Comparison of ENCODE assay signal across 8 cellular contexts in the genomic region with DNA sequence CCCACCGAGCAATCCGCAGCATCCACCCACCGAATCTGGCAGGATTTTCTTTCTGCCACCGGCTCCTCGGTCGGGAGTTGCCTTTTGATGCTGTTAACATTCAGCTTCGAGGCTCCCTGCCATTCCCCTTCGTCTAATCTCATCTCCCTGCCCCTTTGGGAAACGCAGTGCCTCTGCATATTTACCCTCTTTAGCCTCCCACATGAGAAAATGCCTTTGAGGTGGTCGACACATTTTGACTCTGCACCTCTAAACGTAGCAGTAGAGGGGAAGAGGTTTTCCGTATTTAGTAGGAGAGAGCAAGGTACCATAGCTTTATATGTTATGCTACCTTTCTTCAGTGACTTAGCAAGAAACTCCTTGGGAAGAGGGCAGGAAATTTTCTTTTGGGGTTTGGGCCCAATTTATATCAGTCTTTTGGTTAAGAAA. TPM values are rescaled to one million over a fixed set of nuclear protein-coding genes. Genes with fewer than 3 reads are reported as not detected.
A peak's percentile ranks its signal among the peaks of the same experiment; 100 is the strongest.
DNase-seq lines count a peak whose midpoint lies in the region; ATAC-seq lines count a peak whose summit lies in the region.

No MANE protein-coding gene starts in this region.

- H3K27ac Mint-ChIP-seq in activated naive CD4-positive, alpha-beta T cell treated with anti-CD3 and anti-CD28 coated beads for 36 hours, result peak overlapping the region; percentile 86
- H3K27ac Mint-ChIP-seq in stimulated activated naive CD8-positive, alpha-beta T cell treated with anti-CD3 and anti-CD28 coated beads, Interleukin-15, Interleukin-2, amounts not matched to agents 100 ng/mL and 50 ng/mL, for 24 hours, result peak overlapping the region; percentile 95

- ATAC-seq in HG02571 (IDR thresholded peaks at IDR 0.05; ENCODE audit: unreplicated experiment), result no peak

- H3K27me3 Mint-ChIP-seq in activated naive CD4-positive, alpha-beta T cell treated with anti-CD3 and anti-CD28 coated beads for 36 hours (ENCODE audit: low read depth), result no peaks in the 10 kb centered on the region
- no peaks in the 10 kb centered on the region for H3K27me3 Mint-ChIP-seq in stimulated activated naive CD8-positive, alpha-beta T cell treated with anti-CD3 and anti-CD28 coated beads, Interleukin-15, Interleukin-2, amounts not matched to agents 100 ng/mL and 50 ng/mL, for 24 hours

- H3K9me3 Mint-ChIP-seq in activated naive CD4-positive, alpha-beta T cell treated with anti-CD3 and anti-CD28 coated beads for 36 hours, result no peaks in the 10 kb centered on the region
- H3K9me3 Mint-ChIP-seq in stimulated activated naive CD8-positive, alpha-beta T cell treated with anti-CD3 and anti-CD28 coated beads, Interleukin-15, Interleukin-2, amounts not matched to agents 100 ng/mL and 50 ng/mL, for 24 hours, result no peaks in the 10 kb centered on the region

- peak; percentile 11 for DNase-seq in stimulated activated CD4-positive, alpha-beta T cell treated with anti-CD3 and anti-CD28 coated beads, Interleukin-4, amount 100 ng/mL, for 24 hours
- no peak for DNase-seq in stimulated activated CD4-positive, alpha-beta T cell treated with anti-CD3 and anti-CD28 coated beads, Interleukin-4, amount 100 ng/mL, for 1 hour
- DNase-seq in activated naive CD4-positive, alpha-beta T cell treated with anti-CD3 and anti-CD28 coated beads for 36 hours, result peak; percentile 33
- DNase-seq in COLO829 (ENCODE audit: low spot score), result no peak
- no peak for DNase-seq in NCI-H146 treated with DMSO at 0.1 percent for 48 hours (lab: John Stamatoyannopoulos, UW; ENCODE audit: unreplicated experiment)

- CTCF ChIA-PET in activated naive CD4-positive, alpha-beta T cell treated with anti-CD3 and anti-CD28 coated beads for 36 hours (lab: Charles Lee), result interaction anchor here (0.6 kb wide), 1 partner anchor 444 kb away, joined by 5 read pairs; no protein-coding TSS in a partner anchor

- peaks cover 8% of the 10 kb centered on the region for H3K36me3 Mint-ChIP-seq in activated naive CD4-positive, alpha-beta T cell treated with anti-CD3 and anti-CD28 coated beads for 36 hours (ENCODE audit: low read depth)
- H3K36me3 Mint-ChIP-seq in stimulated activated naive CD8-positive, alpha-beta T cell treated with anti-CD3 and anti-CD28 coated beads, Interleukin-15, Interleukin-2, amounts not matched to agents 100 ng/mL and 50 ng/mL, for 24 hours (ENCODE audit: low read depth), result peaks cover 26% of the 10 kb centered on the region

- no peaks in the 10 kb centered on the region for H3K9me3 ChIP-seq in iPS-18c (ENCODE audit: control insufficient read depth, insufficient read depth, low read length)

- peaks cover 47% of the 10 kb centered on the region for H3K4me1 Mint-ChIP-seq in activated naive CD4-positive, alpha-beta T cell treated with anti-CD3 and anti-CD28 coated beads for 36 hours (ENCODE audit: low read depth)
- peaks cover 54% of the 10 kb centered on the region for H3K4me1 Mint-ChIP-seq in stimulated activated naive CD8-positive, alpha-beta T cell treated with anti-CD3 and anti-CD28 coated beads, Interleukin-15, Interleukin-2, amounts not matched to agents 100 ng/mL and 50 ng/mL, for 24 hours (ENCODE audit: low read depth)

- intact Hi-C loops in activated naive CD4-positive, alpha-beta T cell treated with anti-CD3 and anti-CD28 coated beads for 36 hours (cut with micrococcal nuclease), result loop anchor here (1.0 to 10.0 kb wide), 5 partner anchors 81 to 1073 kb away; partner anchors contain the start of genes EMC6, METTL16, MNT and TAX1BP3

- peak overlapping the region; percentile 90 for H3K4me3 Mint-ChIP-seq in activated naive CD4-positive, alpha-beta T cell treated with anti-CD3 and anti-CD28 coated beads for 36 hours
- H3K4me3 Mint-ChIP-seq in stimulated activated naive CD8-positive, alpha-beta T cell treated with anti-CD3 and anti-CD28 coated beads, Interleukin-15, Interleukin-2, amounts not matched to agents 100 ng/mL and 50 ng/mL, for 24 hours, result peak overlapping the region; percentile 96

- H3K4me3 ChIP-seq in iPS-18c (ENCODE audit: insufficient read depth, low read depth, low read length), result peak overlapping the region; percentile 96

RNA-seq across cellular contexts. Expression of gene PAFAH1B1, which starts 1.2 kb away (rescaled TPM):
- total RNA-seq in activated naive CD4-positive, alpha-beta T cell treated with anti-CD3 and anti-CD28 coated beads for 36 hours, result 100 to 1,000 TPM; 142 to 145 TPM

Comparison
In these comparisons a context has a peak if more than half of its experiments do, and no peak if none do; other contexts are left out.
1. DNase-seq: peak in stimulated activated CD4-positive, alpha-beta T cell treated with anti-CD3 and anti-CD28 coated beads, Interleukin-4, amount 100 ng/mL, for 24 hours (single experiment) and activated naive CD4-positive, alpha-beta T cell treated with anti-CD3 and anti-CD28 coated beads for 36 hours (single experiment); none in stimulated activated CD4-positive, alpha-beta T cell treated with anti-CD3 and anti-CD28 coated beads, Interleukin-4, amount 100 ng/mL, for 1 hour (single experiment), COLO829 (single experiment) and NCI-H146 treated with DMSO at 0.1 percent for 48 hours (single experiment).